13 cellular contexts compared by ENCODE assay signal in the genomic region with DNA sequence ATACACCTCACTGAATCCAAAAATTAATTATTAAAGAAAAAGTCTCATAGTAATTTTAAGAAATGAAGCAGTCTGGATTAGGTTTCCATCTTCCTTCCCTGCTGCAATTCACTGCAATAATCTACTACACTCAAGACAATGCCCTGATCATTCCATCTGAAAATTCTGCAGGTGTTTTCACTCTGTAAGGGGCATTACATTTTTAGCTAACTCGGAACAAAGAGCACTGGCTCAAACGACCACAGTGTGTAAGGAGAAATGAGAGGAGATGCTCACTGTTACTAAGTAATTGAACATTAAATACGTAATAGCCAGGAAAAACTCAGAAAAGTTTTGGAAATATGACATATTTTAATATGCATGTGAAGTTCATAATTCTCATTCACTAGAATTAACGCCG. TPM values are rescaled to one million over a fixed set of nuclear protein-coding genes. Genes with fewer than 3 reads are reported as not detected.
DNase-seq lines count a peak whose midpoint lies in the region; ATAC-seq and TF ChIP-seq lines count a peak whose summit lies in the region.
"Had no signal": no experiment of that assay in that cellular context is flagged by ENCODE, and none has a peak within 500 bp of the region (broad histone marks: within the 10 kb centered on the region; RNA-seq: fewer than 3 reads in every experiment).

No MANE protein-coding gene starts in this region.

- H3K36me3 Mint-ChIP-seq in nephron progenitor cell (ENCODE audit: low read depth) = no peaks in the 10 kb centered on the region

- no peak overlapping the region for H3K9ac ChIP-seq in HCT116 (ENCODE audit: low read length)
- no peak overlapping the region for H3K9ac ChIP-seq in mammary epithelial cell (ENCODE audit: insufficient read depth, low read length)

- H3K36me3 ChIP-seq in DOHH2 (ENCODE audit: control insufficient read depth, low read length) (no peaks in the 10 kb centered on the region), HCT116 (ENCODE audit: control insufficient read depth in 1 of 2, insufficient read depth in 2 of 2, low read length in 2 of 2) (no peaks in the 10 kb centered on the region), mammary epithelial cell (ENCODE audit: insufficient read depth, low read length) (no peaks in the 10 kb centered on the region)
- H3K36me3 ChIP-seq: Peyer's patch had no signal

- peak overlapping the region; percentile 99 for H3K4me3 Mint-ChIP-seq in nephron progenitor cell

- in situ Hi-C loops in mammary epithelial cell (cut with MboI; ENCODE audit: low sequenced_read_pairs in 2 of 2) = no loop called here

- peaks cover 61% of the 10 kb centered on the region for H3K4me1 Mint-ChIP-seq in nephron progenitor cell

- H3K9me3 ChIP-seq in DOHH2 (ENCODE audit: control insufficient read depth, insufficient read depth, low read length) = no peaks in the 10 kb centered on the region
- no peaks in the 10 kb centered on the region; a peak in 1 of 4 replicates for H3K9me3 ChIP-seq in HCT116 (ENCODE audit: control insufficient read depth in 1 of 2, insufficient read depth in 1 of 2, low read depth in 1 of 2, low read length in 2 of 2)
- H3K9me3 ChIP-seq in mammary epithelial cell (replicated peaks; ENCODE audit: insufficient read depth, low read length) = no peaks in the 10 kb centered on the region
- H3K9me3 ChIP-seq: Peyer's patch had no signal

- peaks cover 8% of the 10 kb centered on the region; the same call in 1 of the 2 replicates for H3F3A ChIP-seq in DOHH2 (ENCODE audit: control insufficient read depth, insufficient read depth)

- H3K4me3 ChIP-seq in DOHH2 (ENCODE audit: low read length) (peak overlapping the region; percentile 75), HCT116 (replicated peaks in 1 of 2; ENCODE audit: low read depth in 1 of 2, low read length in 2 of 2) (no peak overlapping the region), mammary epithelial cell (replicated peaks in 1 of 3; ENCODE audit: insufficient read depth in 1 of 3, low read depth in 2 of 3, low read length in 3 of 3) (peak overlapping the region in 2 of 3 experiments; percentile 68 to 79)

- H3K27ac ChIP-seq in DOHH2 (ENCODE audit: low read depth, low read length) = no peak overlapping the region
- H3K27ac ChIP-seq in HCT116 (ENCODE audit: low read depth, low read length) = no peak overlapping the region
- H3K27ac ChIP-seq in mammary epithelial cell (ENCODE audit: insufficient read depth, low read depth, low read length) = no peak overlapping the region
- H3K27ac ChIP-seq: Peyer's patch had no signal

- TF ChIP-seq POLR2A in HCT116 (IDR thresholded peaks at IDR 0.05; ENCODE audit: borderline replicate concordance, extremely low read depth, insufficient read depth, insufficient read length) = no peak

- RAD21 ChIA-PET in HCT116 (lab: Charles Lee; ENCODE audit: low non-redundant PET in 1 of 2, low total read pairs in 2 of 2, uncharacterized antibody in 2 of 2, unreplicated experiment in 2 of 2) = no interaction called here

- H3K79me2 ChIP-seq in DOHH2 (ENCODE audit: control insufficient read depth, low read length) (peaks cover 63% of the 10 kb centered on the region), HCT116 (ENCODE audit: insufficient read depth, low read length) (peaks cover 17% of the 10 kb centered on the region), mammary epithelial cell (ENCODE audit: insufficient read depth, low read length) (peaks cover 50% of the 10 kb centered on the region)

- WGBS in mammary epithelial cell (ENCODE audit: low coverage, missing lambda C conversion rate) = 89% methylated on average over 5 of the region's 5 CpGs

- BruUV-seq in HCT116 (replicated peaks; lab: Mats Ljungman, UMichigan) (no TSS peak), mammary epithelial cell (replicated peaks; lab: Mats Ljungman, UMichigan) (no TSS peak)

- H3K9me2 ChIP-seq in DOHH2 (replicated peaks; ENCODE audit: control insufficient read depth, low read length) = no peaks in the 10 kb centered on the region
- H3K9me2 ChIP-seq in HCT116 (ENCODE audit: insufficient read depth) = no peaks in the 10 kb centered on the region

- TF ChIP-seq RAD21 in HCT116 (IDR thresholded peaks at IDR 0.05; ENCODE audit: low read depth) = no peak

- peaks cover 3% of the 10 kb centered on the region; the same call in 1 of the 2 replicates for H3K27me3 ChIP-seq in DOHH2 (ENCODE audit: control insufficient read depth, low read length)
- no peaks in the 10 kb centered on the region for H3K27me3 ChIP-seq in HCT116 (ENCODE audit: insufficient read depth, low read length)
- no peaks in the 10 kb centered on the region for H3K27me3 ChIP-seq in mammary epithelial cell (ENCODE audit: insufficient read depth, low read length)
- H3K27me3 ChIP-seq: Peyer's patch had no signal

- no peaks in the 10 kb centered on the region for H3K9me3 Mint-ChIP-seq in nephron progenitor cell

- intact Hi-C loops in HCT116 (cut with micrococcal nuclease) = no loop called here
- intact Hi-C loops in mammary epithelial cell (cut with micrococcal nuclease) = no loop called here

- H4K20me1 ChIP-seq in DOHH2 (ENCODE audit: control insufficient read depth, insufficient read depth, low read depth, low read length) = no peaks in the 10 kb centered on the region
- H4K20me1 ChIP-seq in HCT116 (ENCODE audit: insufficient read depth) = no peaks in the 10 kb centered on the region
- no peaks in the 10 kb centered on the region for H4K20me1 ChIP-seq in mammary epithelial cell (ENCODE audit: insufficient read depth, low read length)

- H2AFZ ChIP-seq in HCT116 (ENCODE audit: low read depth, low read length, poor library complexity, severe bottlenecking) = no peak overlapping the region
- no peak overlapping the region for H2AFZ ChIP-seq in mammary epithelial cell (ENCODE audit: low read depth, low read length)

- no peak overlapping the region for H3K27ac Mint-ChIP-seq in nephron progenitor cell

- TF ChIP-seq CTCF in DOHH2 (IDR thresholded peaks at IDR 0.05; ENCODE audit: low read depth, low read length, poor library complexity, severe bottlenecking) (no peak), HCT116 (IDR thresholded peaks at IDR 0.05 in 2 of 3, conservative IDR thresholded peaks at IDR 0.05 in 1 of 3; ENCODE audit: borderline replicate concordance in 1 of 3, insufficient read depth in 1 of 3, low read depth in 2 of 3, low read length in 2 of 3) (no peak), mammary epithelial cell (conservative IDR thresholded peaks at IDR 0.05 in 1 of 2, IDR thresholded peaks at IDR 0.05 in 1 of 2; ENCODE audit: extremely low read depth in 1 of 2, insufficient read depth in 1 of 2, low read depth in 1 of 2, low read length in 2 of 2) (no peak), nephron progenitor cell (IDR thresholded peaks at IDR 0.05) (no peak)

- H3K4me1 ChIP-seq in DOHH2 (ENCODE audit: control insufficient read depth, low read length) (peaks cover 34% of the 10 kb centered on the region), HCT116 (ENCODE audit: control insufficient read depth in 1 of 2, insufficient read depth in 2 of 2, low read length in 2 of 2) (peaks cover 24 to 72% of the 10 kb centered on the region in 2 experiments), mammary epithelial cell (ENCODE audit: insufficient read depth, low read length) (peaks cover 50% of the 10 kb centered on the region)

- CTCF ChIA-PET in HCT116 (lab: Charles Lee) (no interaction called here), mammary epithelial cell (lab: Charles Lee; ENCODE audit: low non-redundant PET) (no interaction called here)

- dilution Hi-C loops in mammary epithelial cell (cut with HindIII; ENCODE audit: low sequenced_read_pairs) = no loop called here

- H3K4me2 ChIP-seq in DOHH2 (ENCODE audit: low read length) (peak overlapping the region; percentile 78), HCT116 (ENCODE audit: low read length) (peak overlapping the region; percentile 92; the same call in 1 of the 2 replicates), mammary epithelial cell (ENCODE audit: insufficient read depth, low read depth, low read length) (peak overlapping the region; percentile 86)

- DNase-seq in HCT116 (ENCODE audit: low read depth, low spot score) = no peak
- no peak for DNase-seq in mammary epithelial cell
- DNase-seq in nephron progenitor cell = no peak
- DNase-seq in SKM-1 (lab: John Stamatoyannopoulos, UW; ENCODE audit: unreplicated experiment) = no peak
- DNase-seq in HCEC 1CT = no peak
- no peak for DNase-seq in stimulated activated CD4-positive, alpha-beta T cell treated with anti-CD3 and anti-CD28 coated beads, Interleukin-2, amount 100 ng/mL, for 48 hours
- DNase-seq: effector CD8-positive, alpha-beta T cell; head of caudate nucleus; mesendoderm; NCI-H2171 treated with DMSO at 0.1 percent for 48 hours; Peyer's patch; substantia nigra had no signal

- POLR2A ChIA-PET in HCT116 (lab: Charles Lee) = no interaction called here

- no peaks in the 10 kb centered on the region for H3K27me3 Mint-ChIP-seq in nephron progenitor cell (ENCODE audit: low read depth, poor library complexity)

- no peak for ATAC-seq in HCT116

TF ChIP-seq in HCT116, 20 proteins besides CTCF, POLR2A, EP300 and RAD21:
- no peak for TF ChIP-seq EZH2 (IDR thresholded peaks at IDR 0.05)
- TF ChIP-seq SP1 (IDR thresholded peaks at IDR 0.05; ENCODE audit: low read depth) = no peak
- TF ChIP-seq CBX3 (IDR thresholded peaks at IDR 0.05; ENCODE audit: low read depth) = no peak
- TF ChIP-seq ZNF274 (IDR thresholded peaks at IDR 0.05; ENCODE audit: low read depth, low read length) = no peak
- TF ChIP-seq, protein P1, sequence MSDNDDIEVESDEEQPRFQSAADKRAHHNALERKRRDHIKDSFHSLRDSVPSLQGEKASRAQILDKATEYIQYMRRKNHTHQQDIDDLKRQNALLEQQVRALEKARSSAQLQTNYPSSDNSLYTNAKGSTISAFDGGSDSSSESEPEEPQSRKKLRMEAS (IDR thresholded peaks at IDR 0.05) = no peak

RNA-seq across cellular contexts. Expression of a gene that starts 1.3 kb away (rescaled TPM):
- 16.1 TPM for total RNA-seq in HCT116 (2021; ENCODE audit: unreplicated experiment)
- polyA plus RNA-seq in HCT116 (2012) = 4.8 and 5.7 TPM in 2 replicates
- 10 to 100 TPM in 1 of 2 donors, 1 to 10 TPM in 1; 7.2 to 17.1 TPM for total RNA-seq in mammary epithelial cell
- 6.1 TPM for polyA plus RNA-seq in mammary epithelial cell
- polyA minus RNA-seq in mammary epithelial cell = 31.4 TPM

Comparison
In these comparisons a context has a peak if more than half of its experiments do, and no peak if none do; other contexts are left out.
1. H3K4me3 ChIP-seq: peak in DOHH2 (single experiment) and mammary epithelial cell (2 of 3); none in HCT116 (0 of 2).
2. Peak in every context shown above with its lines, with median percentiles within 50 percentile points of each other: H3K4me2 ChIP-seq.